ENCODE assay signal across 30 cellular contexts in the genomic region with DNA sequence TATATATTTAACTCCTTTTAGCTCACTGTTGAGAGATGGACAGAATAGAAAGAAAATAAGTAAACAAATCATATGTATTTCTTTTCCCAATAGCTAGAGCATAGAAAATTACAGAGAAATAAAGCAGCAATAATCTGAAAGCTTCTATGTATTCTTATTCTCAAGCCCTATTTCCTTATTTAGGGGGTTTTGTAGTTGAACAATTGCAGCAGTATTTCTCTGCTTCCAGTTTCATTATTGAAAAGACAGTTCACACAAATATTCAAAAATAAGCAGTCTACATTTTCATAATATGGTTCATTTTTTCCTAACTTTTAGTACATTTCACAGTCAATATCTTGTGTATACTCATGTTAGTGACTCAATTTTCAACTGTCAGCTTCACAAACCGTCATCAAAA.
"Had no signal": no experiment of that assay in that cellular context is flagged by ENCODE, and none has a peak within 500 bp of the region (broad histone marks: within the 10 kb centered on the region; RNA-seq: fewer than 3 reads in every experiment).

No MANE protein-coding gene starts in this region.

- ATAC-seq: activated CD4-positive, alpha-beta T cell treated with anti-CD3 and anti-CD28 coated beads for 36 hours; activated CD8-positive, alpha-beta T cell treated with anti-CD3 and anti-CD28 coated beads, Interleukin-2, amount 10 ng/mL, durations not matched to agents 7 days and 5 days; activated naive CD4-positive, alpha-beta T cell treated with anti-CD3 and anti-CD28 coated beads, Interleukin-2, amount 50 U/mL, for 72 hours; activated T-cell treated with anti-CD3 and anti-CD28 coated beads, Interleukin-2, amount 50 U/mL, for 72 hours; esophagus mucosa; gastrocnemius medialis; heart left ventricle had no signal

- DNase-seq: activated CD4-positive, alpha-beta memory T cell treated with anti-CD3 and anti-CD28 coated beads for 36 hours; activated CD4-positive, alpha-beta T cell treated with anti-CD3 and anti-CD28 coated beads for 36 hours; activated CD4-positive, alpha-beta T cell treated with anti-CD3 and anti-CD28 coated beads, Interleukin-2, amount 10 ng/mL, durations not matched to agents 24 days and 14 days; activated CD4-positive, CD25-positive, alpha-beta regulatory T cell; activated CD4-positive, CD25-positive, alpha-beta regulatory T cell treated with anti-CD3 and anti-CD28 coated beads, Interleukin-2, amount 50 U/mL, for 72 hours; activated CD8-positive, alpha-beta memory T cell treated with anti-CD3 and anti-CD28 coated beads, Interleukin-2, amount 50 U/mL, for 48 hours; activated CD8-positive, alpha-beta T cell treated with anti-CD3 and anti-CD28 coated beads, Interleukin-2, amount 10 ng/mL, durations not matched to agents 7 days and 5 days; activated gamma-delta T cell; activated naive CD4-positive, alpha-beta T cell; activated naive CD4-positive, alpha-beta T cell treated with anti-CD3 and anti-CD28 coated beads, Interleukin-2, amount 10 ng/mL, durations not matched to agents 7 days and 5 days; activated naive CD8-positive, alpha-beta T cell treated with anti-CD3 and anti-CD28 coated beads, Interleukin-2, amount 10 ng/mL, durations not matched to agents 7 days and 5 days; activated T-cell treated with anti-CD3 and anti-CD28 coated beads for 4 hours; activated T-cell treated with anti-CD3 and anti-CD28 coated beads, Interleukin-2, amount 50 U/mL, for 24 hours; activated T-cell treated with anti-CD3 and anti-CD28 coated beads, Interleukin-2, amount 50 U/mL, for 72 hours; central memory CD4-positive, alpha-beta T cell; cerebellar nuclear complex; colonic mucosa; effector memory CD4-positive, alpha-beta T cell; endodermal cell; foreskin fibroblast; gastrocnemius medialis; glutamatergic neuron; heart left ventricle; hypothalamus; T1000 had no signal

- H3K27me3 ChIP-seq: ascending aorta, breast epithelium, cardiac muscle cell, colonic mucosa, gastrocnemius medialis, heart left ventricle had no signal

- H3K27ac ChIP-seq: ascending aorta, breast epithelium, cardiac muscle cell, colonic mucosa, gastrocnemius medialis, heart left ventricle had no signal

- H3K36me3 ChIP-seq: ascending aorta, breast epithelium, cardiac muscle cell, colonic mucosa, gastrocnemius medialis, heart left ventricle had no signal

- H3K9me3 ChIP-seq: ascending aorta, breast epithelium, colonic mucosa, gastrocnemius medialis had no signal

- H3K4me1 ChIP-seq: ascending aorta, breast epithelium, colonic mucosa, gastrocnemius medialis, heart left ventricle had no signal

- H3K4me3 ChIP-seq: ascending aorta, breast epithelium, cardiac muscle cell, colonic mucosa, gastrocnemius medialis, heart left ventricle had no signal
